ENCODE assay signal across 30 cellular contexts in genomic region chr19:31863122-31863521, GRCh38.
"Had no signal": no experiment of that assay in that cellular context is flagged by ENCODE, and none has a peak within 500 bp of the region (broad histone marks: within the 10 kb centered on the region; RNA-seq: fewer than 3 reads in every experiment).

No MANE protein-coding gene starts in this region.

- H3K4me1 ChIP-seq: esophagus muscularis mucosa, heart right ventricle, left lung, prostate gland, spleen, suprapubic skin, transverse colon, upper lobe of right lung, uterus had no signal

- H3K27ac ChIP-seq: coronary artery, esophagus muscularis mucosa, heart right ventricle, left lung, prostate gland, skin epidermis, spleen, suprapubic skin, transverse colon, upper lobe of right lung, uterus had no signal

- H3K27me3 Mint-ChIP-seq: stimulated activated naive CD8-positive, alpha-beta T cell treated with anti-CD3 and anti-CD28 coated beads, Interleukin-15, amount 100 ng/mL, for 72 hours had no signal

- H3K27me3 ChIP-seq: esophagus muscularis mucosa, heart right ventricle, left lung, spleen, suprapubic skin, transverse colon, upper lobe of right lung, uterus had no signal

- H3K27ac Mint-ChIP-seq: naive thymus-derived CD8-positive, alpha-beta T cell; nephron progenitor cell; stimulated activated naive CD8-positive, alpha-beta T cell treated with anti-CD3 and anti-CD28 coated beads, Interleukin-15, amount 100 ng/mL, for 72 hours had no signal

- H3K4me3 ChIP-seq: coronary artery, esophagus muscularis mucosa, heart right ventricle, left lung, prostate gland, skin epidermis, spleen, suprapubic skin, transverse colon, upper lobe of right lung, uterus had no signal

- ATAC-seq: heart right ventricle; left cardiac atrium; left lung; naive thymus-derived CD8-positive, alpha-beta T cell; right cardiac atrium; stimulated activated naive CD8-positive, alpha-beta T cell treated with anti-CD3 and anti-CD28 coated beads, Interleukin-15, amount 100 ng/mL, for 72 hours; upper lobe of right lung had no signal

- H3K36me3 ChIP-seq: esophagus muscularis mucosa, heart right ventricle, left lung, prostate gland, spleen, suprapubic skin, transverse colon, upper lobe of right lung, uterus had no signal

- FAIRE-seq: endothelial cell of umbilical vein, islet of Langerhans had no signal

- H3K4me1 Mint-ChIP-seq: naive thymus-derived CD8-positive, alpha-beta T cell; nephron progenitor cell; stimulated activated naive CD8-positive, alpha-beta T cell treated with anti-CD3 and anti-CD28 coated beads, Interleukin-15, amount 100 ng/mL, for 72 hours had no signal

- H3K9me3 ChIP-seq: prostate gland, uterus had no signal

- H3K4me3 Mint-ChIP-seq: naive thymus-derived CD8-positive, alpha-beta T cell; nephron progenitor cell; stimulated activated naive CD8-positive, alpha-beta T cell treated with anti-CD3 and anti-CD28 coated beads, Interleukin-15, amount 100 ng/mL, for 72 hours had no signal

- DNase-seq: dermis blood vessel endothelial cell; effector memory CD4-positive, alpha-beta T cell; foreskin melanocyte; glutamatergic neuron; heart right ventricle; hippocampal formation; left cardiac atrium; left lung; mesenchymal stem cell; midbrain; naive thymus-derived CD8-positive, alpha-beta T cell; nephron progenitor cell; nucleus accumbens; right cardiac atrium; spleen; stimulated activated CD4-positive, alpha-beta T cell treated with anti-CD3 and anti-CD28 coated beads, Interleukin-15, amount 100 ng/mL, for 24 hours; stimulated activated CD4-positive, alpha-beta T cell treated with anti-CD3 and anti-CD28 coated beads, Interleukin-2, amount 100 ng/mL, for 48 hours; stimulated activated CD8-positive, alpha-beta memory T cell treated with anti-CD3 and anti-CD28 coated beads, Interleukin-4, amount 100 ng/mL, for 48 hours; stimulated activated naive CD4-positive, alpha-beta T cell; stimulated activated naive CD8-positive, alpha-beta T cell treated with anti-CD3 and anti-CD28 coated beads, Interleukin-15, amount 100 ng/mL, for 72 hours; transverse colon; upper lobe of right lung; uterus had no signal
